In the genomic region with DNA sequence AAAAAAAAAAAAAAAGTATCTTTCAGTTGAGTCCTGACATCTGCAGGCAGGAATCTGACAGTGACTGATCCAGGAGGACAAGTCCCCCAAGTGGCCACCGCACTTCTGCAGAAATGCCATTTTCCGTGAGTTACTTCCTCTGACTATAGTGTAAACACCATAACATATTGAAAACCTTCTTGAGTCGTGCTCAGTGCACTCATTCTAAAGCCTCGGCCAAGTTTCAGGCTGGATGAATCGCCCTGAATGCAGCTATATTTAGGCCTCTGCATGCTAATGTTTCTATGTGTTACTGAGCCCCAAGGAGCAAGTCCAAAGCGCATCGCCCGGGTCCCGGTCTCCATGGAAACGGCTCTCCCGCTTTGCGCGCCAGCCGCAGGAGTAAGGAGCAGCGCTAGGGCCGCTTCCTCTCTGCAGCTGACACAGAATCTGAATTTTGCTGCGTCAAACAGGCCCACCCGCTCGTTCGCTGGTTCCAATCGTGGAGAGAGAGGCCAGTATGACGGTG, we compare ENCODE assay signal across 9 cellular contexts.
DNase-seq lines count a peak whose midpoint lies in the region; ATAC-seq and TF ChIP-seq lines count a peak whose summit lies in the region.
"Had no signal": no experiment of that assay in that cellular context is flagged by ENCODE, and none has a peak within 500 bp of the region (broad histone marks: within the 10 kb centered on the region; RNA-seq: fewer than 3 reads in every experiment).

No MANE protein-coding gene starts in this region.

- H3K27ac Mint-ChIP-seq in activated naive CD8-positive, alpha-beta T cell treated with anti-CD3 and anti-CD28 coated beads, Interleukin-2, amount 50 U/mL, for 24 hours = no peak overlapping the region
- no peak overlapping the region for H3K27ac Mint-ChIP-seq in immature natural killer cell
- H3K27ac Mint-ChIP-seq: dendritic cell treated with granulocyte-macrophage colony-stimulating factor and Interleukin-4, amounts not matched to agents 40 ng/mL and 50 ng/mL, for 4 days had no signal

- no TSS peak for BruUV-seq in IMR-90 (replicated peaks; lab: Mats Ljungman, UMichigan)

- H2AK9ac ChIP-seq in IMR-90 (replicated peaks; ENCODE audit: low read depth, low read length, poor library complexity) = no peak overlapping the region

- H2BK120ac ChIP-seq in IMR-90 (ENCODE audit: low read depth, low read length) = no peak overlapping the region

- H3K4me3 ChIP-seq in BE2C (ENCODE audit: low read depth, low read length) (peak overlapping the region; percentile 15; the same call in 1 of the 2 replicates), IMR-90 (ENCODE audit: insufficient read depth, low read depth, low read length) (no peak overlapping the region), stomach (peak overlapping the region in 3 of 4 donors; percentile 15 to 31 (median 15))

- no peak overlapping the region for H3K56ac ChIP-seq in IMR-90 (ENCODE audit: extremely low read depth, insufficient read depth, low read length)

- H3K27ac ChIP-seq in IMR-90 (ENCODE audit: insufficient read depth, low read length) (no peak overlapping the region), stomach (peak overlapping the region in 3 of 5 donors; percentile 1 to 9 (median 3))

- TF ChIP-seq EP300 in stomach (IDR thresholded peaks at IDR 0.05) = no peak

- POLR2A ChIA-PET in IMR-90 (lab: Charles Lee; ENCODE audit: unreplicated experiment) = no interaction called here

- ATAC-seq in IMR-90 (ENCODE audit: low read depth) (peak; percentile 85), GM18505 (IDR thresholded peaks at IDR 0.05; ENCODE audit: unreplicated experiment) (no peak), HG03159 (IDR thresholded peaks at IDR 0.05; ENCODE audit: unreplicated experiment) (no peak)
- peak; percentile 24 for ATAC-seq in activated naive CD8-positive, alpha-beta T cell treated with anti-CD3 and anti-CD28 coated beads, Interleukin-2, amount 50 U/mL, for 24 hours

- H2AK5ac ChIP-seq in IMR-90 (ENCODE audit: low read depth, low read length) = no peak overlapping the region

- H3K27me3 Mint-ChIP-seq in activated naive CD8-positive, alpha-beta T cell treated with anti-CD3 and anti-CD28 coated beads, Interleukin-2, amount 50 U/mL, for 24 hours = peaks cover 9% of the 10 kb centered on the region
- H3K27me3 Mint-ChIP-seq in immature natural killer cell (ENCODE audit: low read depth in 3 of 3) = peaks cover 0 to 6% (median 2%) of the 10 kb centered on the region in 3 donors

- intact Hi-C loops in IMR-90 (cut with micrococcal nuclease) = loop anchor here (2.0 kb wide), 1 partner anchor 385 kb away; a partner anchor contains a TSS
- intact Hi-C loops in stomach (cut with DNase I; ENCODE audit: low total_unique reads) = no loop called here

- no peaks in the 10 kb centered on the region for H3K36me3 Mint-ChIP-seq in activated naive CD8-positive, alpha-beta T cell treated with anti-CD3 and anti-CD28 coated beads, Interleukin-2, amount 50 U/mL, for 24 hours (ENCODE audit: low read depth)
- no peaks in the 10 kb centered on the region for H3K36me3 Mint-ChIP-seq in immature natural killer cell

- no peak overlapping the region for H3K14ac ChIP-seq in IMR-90 (replicated peaks; ENCODE audit: low read depth, low read length)

- dilution Hi-C loops in IMR-90 (cut with HindIII; ENCODE audit: low sequenced_read_pairs, unreplicated experiment) = no loop called here

- no peak overlapping the region for H4K5ac ChIP-seq in IMR-90 (ENCODE audit: low read depth, low read length)

- no peak overlapping the region for H3K23ac ChIP-seq in IMR-90 (ENCODE audit: low read depth, low read length)

- H4K91ac ChIP-seq in IMR-90 (ENCODE audit: insufficient read depth, low read depth, low read length) = no peak overlapping the region

- H3K9me3 ChIP-seq in BE2C = no peaks in the 10 kb centered on the region
- H3K9me3 ChIP-seq in IMR-90 (ENCODE audit: control insufficient read depth, insufficient read depth, low read length) = no peaks in the 10 kb centered on the region
- H3K9me3 ChIP-seq in stomach = no peaks in the 10 kb centered on the region

- no peak overlapping the region for H2BK20ac ChIP-seq in IMR-90 (ENCODE audit: low read depth, low read length)

- H3K4ac ChIP-seq in IMR-90 (ENCODE audit: low read depth, low read length) = no peak overlapping the region

- H3K36me3 ChIP-seq in BE2C = no peaks in the 10 kb centered on the region
- no peaks in the 10 kb centered on the region for H3K36me3 ChIP-seq in IMR-90 (ENCODE audit: control insufficient read depth, insufficient read depth, low read length)
- H3K36me3 ChIP-seq in stomach = no peaks in the 10 kb centered on the region

- no peak for TF ChIP-seq POLR2A in IMR-90 (IDR thresholded peaks at IDR 0.05; ENCODE audit: low read depth, low read length)
- no peak for TF ChIP-seq POLR2A in stomach (IDR thresholded peaks at IDR 0.05)
- TF ChIP-seq POLR2A in GM18505 (IDR thresholded peaks at IDR 0.05; ENCODE audit: borderline replicate concordance, extremely low read depth, insufficient read depth, insufficient read length) = no peak

- H3K9me3 Mint-ChIP-seq in activated naive CD8-positive, alpha-beta T cell treated with anti-CD3 and anti-CD28 coated beads, Interleukin-2, amount 50 U/mL, for 24 hours = no peaks in the 10 kb centered on the region
- H3K9me3 Mint-ChIP-seq in immature natural killer cell = peaks cover 0 to 1% (median 0%) of the 10 kb centered on the region in 6 donors
- H3K9me3 Mint-ChIP-seq: dendritic cell treated with granulocyte-macrophage colony-stimulating factor and Interleukin-4, amounts not matched to agents 40 ng/mL and 50 ng/mL, for 4 days had no signal

- 5% methylated on average over 10 of the region's 22 CpGs; no CpG with 5 or more reads in 1 of the 2 experiments for WGBS in IMR-90 (ENCODE audit: extremely low coverage in 2 of 2, insufficient read length in 1 of 2), 2 experiments
- WGBS in stomach, 5 donors = 7 to 11% (median 9%) methylated on average over 22 of the region's 22 CpGs

- no peak overlapping the region for H4K8ac ChIP-seq in IMR-90 (ENCODE audit: low read depth in 2 of 2, low read length in 2 of 2)

- DNase-seq in BE2C = peak; percentile 45
- peak; percentile 62 for DNase-seq in IMR-90
- peak; percentile 8 for DNase-seq in activated naive CD8-positive, alpha-beta T cell treated with anti-CD3 and anti-CD28 coated beads, Interleukin-2, amount 50 U/mL, for 24 hours
- no peak for DNase-seq in immature natural killer cell
- DNase-seq in stomach = no peak
- no peak for DNase-seq in activated CD4-positive, CD25-positive, alpha-beta regulatory T cell treated with anti-CD3 and anti-CD28 coated beads, Interleukin-2, amount 50 U/mL, for 72 hours

- in situ Hi-C loops in IMR-90 (cut with MboI; ENCODE audit: low sequenced_read_pairs) = no loop called here

- no peak for TF ChIP-seq RAD21 in IMR-90 (IDR thresholded peaks at IDR 0.05; ENCODE audit: low read length)

- no peak overlapping the region for H2BK5ac ChIP-seq in IMR-90 (ENCODE audit: low read depth, low read length, poor library complexity, severe bottlenecking)

- H3K4me1 Mint-ChIP-seq in activated naive CD8-positive, alpha-beta T cell treated with anti-CD3 and anti-CD28 coated beads, Interleukin-2, amount 50 U/mL, for 24 hours = peaks cover 11% of the 10 kb centered on the region
- peaks cover 0 to 2% of the 10 kb centered on the region in 2 donors for H3K4me1 Mint-ChIP-seq in immature natural killer cell

- CTCF ChIA-PET in IMR-90 (lab: Yijun Ruan, JAX) = interaction anchor here (1.0 kb wide), 1 partner anchor 23 kb away, joined by 3 read pairs; no protein-coding TSS in a partner anchor

- H2BK15ac ChIP-seq in IMR-90 (ENCODE audit: low read depth, low read length) = no peak overlapping the region

- peak overlapping the region; percentile 42 for H3K4me3 Mint-ChIP-seq in activated naive CD8-positive, alpha-beta T cell treated with anti-CD3 and anti-CD28 coated beads, Interleukin-2, amount 50 U/mL, for 24 hours
- peak overlapping the region in 3 of 5 donors; percentile 43 to 54 (median 54) for H3K4me3 Mint-ChIP-seq in immature natural killer cell
- H3K4me3 Mint-ChIP-seq: dendritic cell treated with granulocyte-macrophage colony-stimulating factor and Interleukin-4, amounts not matched to agents 40 ng/mL and 50 ng/mL, for 4 days had no signal

- no peak for TF ChIP-seq CTCF in BE2C (IDR thresholded peaks at IDR 0.05; ENCODE audit: low read depth, low read length)
- TF ChIP-seq CTCF in IMR-90 (conservative IDR thresholded peaks at IDR 0.05; ENCODE audit: low read depth, low read length) = 0 out of 2 replicates have a peak, but pooled peaks have one; percentile 10
- TF ChIP-seq CTCF in stomach (IDR thresholded peaks at IDR 0.05) = no peak

- no peak overlapping the region for H3K9ac ChIP-seq in IMR-90 (ENCODE audit: low read depth, low read length)

- peak overlapping the region; percentile 64 for H2AFZ ChIP-seq in IMR-90 (replicated peaks; ENCODE audit: low read length, poor library complexity)

- no peaks in the 10 kb centered on the region; the same call in none of the 2 replicates for H3K27me3 ChIP-seq in BE2C
- no peaks in the 10 kb centered on the region for H3K27me3 ChIP-seq in IMR-90 (ENCODE audit: control insufficient read depth, insufficient read depth, low read length)
- no peaks in the 10 kb centered on the region for H3K27me3 ChIP-seq in stomach

- no peaks in the 10 kb centered on the region for H3K9me1 ChIP-seq in IMR-90 (ENCODE audit: insufficient read depth, low read length)

- no peak overlapping the region for H3K18ac ChIP-seq in IMR-90 (ENCODE audit: low read depth, low read length)

- H4K20me1 ChIP-seq in IMR-90 (ENCODE audit: insufficient read depth, low read length) = no peaks in the 10 kb centered on the region

- no peaks in the 10 kb centered on the region for H3K4me1 ChIP-seq in BE2C
- H3K4me1 ChIP-seq in IMR-90 (ENCODE audit: control insufficient read depth, insufficient read depth, low read length) = no peaks in the 10 kb centered on the region
- H3K4me1 ChIP-seq in stomach = peaks cover 0 to 13% (median 5%) of the 10 kb centered on the region in 4 donors

- no peaks in the 10 kb centered on the region for H3K79me1 ChIP-seq in IMR-90 (ENCODE audit: low read depth in 1 of 2, low read length in 2 of 2)

- peak overlapping the region; percentile 76 for H3K4me2 ChIP-seq in IMR-90 (ENCODE audit: low read depth, low read length)

TF ChIP-seq in IMR-90, 13 proteins besides CTCF, POLR2A, EP300 and RAD21 (continues in another document):
- no peak for TF ChIP-seq FOS (IDR thresholded peaks at IDR 0.05; ENCODE audit: low read depth, low read length)
- TF ChIP-seq BHLHE40 (IDR thresholded peaks at IDR 0.05; ENCODE audit: low read depth, low read length) = no peak
- no peak for TF ChIP-seq MAFK (IDR thresholded peaks at IDR 0.05; ENCODE audit: low read depth, low read length)
- no peak for TF ChIP-seq SMC3 (IDR thresholded peaks at IDR 0.05; ENCODE audit: low read depth, low read length)
- no peak for TF ChIP-seq MXI1 (IDR thresholded peaks at IDR 0.05; ENCODE audit: borderline replicate concordance, low read depth, low read length)
- TF ChIP-seq CEBPB (IDR thresholded peaks at IDR 0.05; ENCODE audit: low read depth, low read length) = no peak
- TF ChIP-seq RCOR1 (IDR thresholded peaks at IDR 0.05; ENCODE audit: insufficient replicate concordance, low read length) = no peak

Comparison
In these comparisons a context has a peak if more than half of its experiments do, and no peak if none do; other contexts are left out.
1. DNase-seq: peak in BE2C (single experiment), IMR-90 (single experiment) and activated naive CD8-positive, alpha-beta T cell treated with anti-CD3 and anti-CD28 coated beads, Interleukin-2, amount 50 U/mL, for 24 hours (single experiment); none in immature natural killer cell (0 of 3), stomach (single experiment) and activated CD4-positive, CD25-positive, alpha-beta regulatory T cell treated with anti-CD3 and anti-CD28 coated beads, Interleukin-2, amount 50 U/mL, for 72 hours (single experiment).
2. ATAC-seq: peak in IMR-90 (single experiment) and activated naive CD8-positive, alpha-beta T cell treated with anti-CD3 and anti-CD28 coated beads, Interleukin-2, amount 50 U/mL, for 24 hours (single experiment); none in GM18505 (single experiment) and HG03159 (single experiment).